In genomic region chr12:121176826-121177529, GRCh38 we compare ENCODE assay signal across 22 cellular contexts.
"Had no signal": no experiment of that assay in that cellular context is flagged by ENCODE, and none has a peak within 500 bp of the region (broad histone marks: within the 10 kb centered on the region; RNA-seq: fewer than 3 reads in every experiment).

No MANE protein-coding gene starts in this region.

- FAIRE-seq: TTC549 had no signal

- H3K36me3 Mint-ChIP-seq: natural killer cell; stimulated activated memory B cell treated with anti-CD40 and anti-IgM and Interleukin-4, amounts not matched to agents 10 μg/mL and 1 μg/mL and 100 μg/mL, for 72 hours had no signal

- H3K9me3 ChIP-seq: sigmoid colon had no signal

- H3K4me1 Mint-ChIP-seq: immature natural killer cell, natural killer cell had no signal

- H3K4me3 ChIP-seq: sigmoid colon had no signal

- ATAC-seq: activated CD4-positive, alpha-beta T cell treated with anti-CD3 and anti-CD28 coated beads for 36 hours; effector memory CD8-positive, alpha-beta T cell; left ventricle myocardium superior; natural killer cell; stimulated activated memory B cell treated with anti-CD40 and anti-IgM and Interleukin-4, amounts not matched to agents 10 μg/mL and 1 μg/mL and 100 μg/mL, for 72 hours had no signal

- H3K27ac ChIP-seq: brain microvascular endothelial cell, sigmoid colon had no signal

- H3K4me3 Mint-ChIP-seq: activated CD4-positive, alpha-beta memory T cell treated with anti-CD3 and anti-CD28 coated beads for 36 hours; activated CD4-positive, alpha-beta T cell treated with anti-CD3 and anti-CD28 coated beads for 36 hours; effector memory CD8-positive, alpha-beta T cell; immature natural killer cell; natural killer cell; stimulated activated memory B cell treated with anti-CD40 and anti-IgM and Interleukin-4, amounts not matched to agents 10 μg/mL and 1 μg/mL and 100 μg/mL, for 72 hours had no signal

- H3K36me3 ChIP-seq: brain microvascular endothelial cell had no signal

- H3K9me3 Mint-ChIP-seq: effector memory CD8-positive, alpha-beta T cell; natural killer cell; stimulated activated memory B cell treated with anti-CD40 and anti-IgM and Interleukin-4, amounts not matched to agents 10 μg/mL and 1 μg/mL and 100 μg/mL, for 72 hours had no signal

- H3K27me3 Mint-ChIP-seq: activated CD4-positive, alpha-beta memory T cell treated with anti-CD3 and anti-CD28 coated beads for 36 hours; activated CD4-positive, alpha-beta T cell treated with anti-CD3 and anti-CD28 coated beads for 36 hours; effector memory CD8-positive, alpha-beta T cell; stimulated activated memory B cell treated with anti-CD40 and anti-IgM and Interleukin-4, amounts not matched to agents 10 μg/mL and 1 μg/mL and 100 μg/mL, for 72 hours had no signal

- DNase-seq: activated CD4-positive, alpha-beta memory T cell treated with anti-CD3 and anti-CD28 coated beads for 36 hours; activated CD4-positive, alpha-beta T cell treated with anti-CD3 and anti-CD28 coated beads for 36 hours; activated naive CD4-positive, alpha-beta T cell; activated T-cell treated with anti-CD3 and anti-CD28 coated beads for 4 hours; anterior cingulate cortex; central memory CD4-positive, alpha-beta T cell; cortex of kidney; effector memory CD8-positive, alpha-beta T cell; immature natural killer cell; kidney glomerular epithelial cell; left ventricle myocardium superior; mesendoderm; natural killer cell; nucleus accumbens; posterior cingulate gyrus; sigmoid colon; stimulated activated CD4-positive, alpha-beta T cell treated with anti-CD3 and anti-CD28 coated beads, Interleukin-4, amount 100 ng/mL, for 24 hours; SW 1271; T-helper 2 cell had no signal

- H3K27ac Mint-ChIP-seq: activated CD4-positive, alpha-beta memory T cell treated with anti-CD3 and anti-CD28 coated beads for 36 hours; activated CD4-positive, alpha-beta T cell treated with anti-CD3 and anti-CD28 coated beads for 36 hours; natural killer cell had no signal

- H3K27me3 ChIP-seq: brain microvascular endothelial cell, sigmoid colon had no signal
